In the genomic region with DNA sequence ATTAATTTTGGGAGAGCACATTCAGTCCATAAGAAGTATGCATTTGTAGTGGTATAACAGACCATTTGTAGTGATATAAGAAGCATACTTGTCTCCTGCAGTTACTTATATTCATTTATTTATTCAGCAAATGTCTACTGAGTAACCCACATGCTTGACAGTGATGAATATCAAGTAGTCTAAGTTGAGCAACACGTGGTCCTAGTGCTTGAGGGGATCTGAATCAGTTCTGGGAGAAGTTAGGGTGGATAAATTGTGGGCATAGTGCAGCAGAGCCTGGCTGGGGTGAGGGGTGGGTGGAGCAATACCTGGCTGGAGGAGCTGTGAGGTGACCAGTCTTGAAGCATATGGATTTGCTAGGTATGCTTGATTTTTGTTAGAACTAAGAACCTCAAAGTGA, we compare ENCODE assay signal across 22 cellular contexts. TPM values are rescaled to one million over a fixed set of nuclear protein-coding genes. Genes with fewer than 3 reads are reported as not detected.
DNase-seq lines count a peak whose midpoint lies in the region; ATAC-seq, FAIRE-seq and TF ChIP-seq lines count a peak whose summit lies in the region.
"Had no signal": no experiment of that assay in that cellular context is flagged by ENCODE, and none has a peak within 500 bp of the region (broad histone marks: within the 10 kb centered on the region; RNA-seq: fewer than 3 reads in every experiment).

No MANE protein-coding gene starts in this region.

- TF ChIP-seq POLR2A in uterus (IDR thresholded peaks at IDR 0.05), result no peak

- H3K14ac ChIP-seq in H9 (ENCODE audit: insufficient read depth, low read length), result no peak overlapping the region

- H3K23ac ChIP-seq in H9 (ENCODE audit: insufficient read length, low read depth, low read length), result no peak overlapping the region

- no TSS peak for BruUV-seq in Caco-2 (replicated peaks; lab: Mats Ljungman, UMichigan)

- H3K9me3 Mint-ChIP-seq in Caco-2 (ENCODE audit: unreplicated experiment) (no peaks in the 10 kb centered on the region), H9 (peaks cover 5 to 7% of the 10 kb centered on the region in 2 experiments; a peak in 4 of 5 replicates)
- H3K9me3 Mint-ChIP-seq: CD4-positive, CD25-positive, alpha-beta regulatory T cell; CD8-positive, alpha-beta memory T cell had no signal

- TF ChIP-seq CTCF in Caco-2 (IDR thresholded peaks at IDR 0.05; ENCODE audit: insufficient read depth in 1 of 2, low read depth in 1 of 2, low read length in 1 of 2, severe bottlenecking in 1 of 2, unreplicated experiment in 1 of 2) (no peak), H9 (conservative IDR thresholded peaks at IDR 0.05) (no peak), bronchial epithelial cell (IDR thresholded peaks at IDR 0.05; ENCODE audit: insufficient read depth, low read length, severe bottlenecking) (no peak), neutrophil (IDR thresholded peaks at IDR 0.05) (no peak), uterus (IDR thresholded peaks at IDR 0.05) (no peak)

- no peaks in the 10 kb centered on the region for H3K79me1 ChIP-seq in H9 (ENCODE audit: insufficient read depth, low read depth, low read length, poor library complexity, severe bottlenecking)

- POLR2A ChIA-PET in Caco-2 (lab: Charles Lee), result no interaction called here

- H3K4me1 Mint-ChIP-seq in Caco-2 (ENCODE audit: low read depth, unreplicated experiment) (peaks cover 57% of the 10 kb centered on the region), H9 (peaks cover 0 to 6% of the 10 kb centered on the region in 2 experiments; a peak in 2 of 4 replicates)
- H3K4me1 Mint-ChIP-seq: IgD-negative memory B cell had no signal

- H4K8ac ChIP-seq in H9 (replicated peaks; ENCODE audit: insufficient read length, low read depth, low read length), result no peak overlapping the region

- CTCF ChIA-PET in Caco-2 (lab: Charles Lee), result no interaction called here

- no peak overlapping the region for H3K18ac ChIP-seq in H9 (ENCODE audit: insufficient read length, low read depth, low read length)

- no peak overlapping the region for H3K4me3 ChIP-seq in Caco-2 (ENCODE audit: low read depth, low read length)
- H3K4me3 ChIP-seq in bronchial epithelial cell (ENCODE audit: low read depth, low read length), result no peak overlapping the region
- no peak overlapping the region for H3K4me3 ChIP-seq in neutrophil (ENCODE audit: low read depth in 1 of 2, low read length in 1 of 2)
- H3K4me3 ChIP-seq in uterus, result no peak overlapping the region
- H3K4me3 ChIP-seq: HAP-1 had no signal

- WGBS in H9 (ENCODE audit: extremely low coverage, insufficient read length, low lambda C conversion rate), result no CpG with 5 or more reads among the region's 1 CpG

- no peaks in the 10 kb centered on the region for H3K23me2 ChIP-seq in H9 (ENCODE audit: insufficient read length, low read depth, low read length, poor library complexity, severe bottlenecking)

- no peak for FAIRE-seq in bronchial epithelial cell (lab: Jason Lieb, UNC)
- FAIRE-seq: A204.1, D721Med, G401.6, GM12891, H1, HepG2 had no signal

- no peak overlapping the region for H3K4ac ChIP-seq in H9 (ENCODE audit: low read depth, low read length)

- H2BK20ac ChIP-seq in H9 (ENCODE audit: low read depth, low read length, poor library complexity, severe bottlenecking), result no peak overlapping the region

- H3K27me3 Mint-ChIP-seq in Caco-2 (ENCODE audit: insufficient read depth, unreplicated experiment) (no peaks in the 10 kb centered on the region), H9 (ENCODE audit: low read depth) (no peaks in the 10 kb centered on the region)
- H3K27me3 Mint-ChIP-seq: IgD-negative memory B cell had no signal

- no peak overlapping the region for H3K9ac ChIP-seq in H9 (ENCODE audit: extremely low read depth, insufficient read length, low read length)

- ATAC-seq in GM21381 (IDR thresholded peaks at IDR 0.05; ENCODE audit: unreplicated experiment) (no peak), Right ventricle myocardium superior (ENCODE audit: poor library complexity) (no peak)
- ATAC-seq: HepG2 had no signal

- no peaks in the 10 kb centered on the region for H3K9me3 ChIP-seq in Caco-2
- H3K9me3 ChIP-seq in H9 (ENCODE audit: control insufficient read depth, low read depth, low read length), result no peaks in the 10 kb centered on the region
- H3K9me3 ChIP-seq in neutrophil, result no peaks in the 10 kb centered on the region
- H3K9me3 ChIP-seq in uterus, result no peaks in the 10 kb centered on the region
- H3K9me3 ChIP-seq: BE2C, HAP-1 had no signal

- no peak overlapping the region for H4K91ac ChIP-seq in H9 (ENCODE audit: insufficient read length, low read depth, low read length)

- H3K36me3 Mint-ChIP-seq in Caco-2 (ENCODE audit: insufficient read depth, unreplicated experiment) (peaks cover 92% of the 10 kb centered on the region), H9 (ENCODE audit: insufficient read depth in 1 of 3, low read depth in 3 of 3) (peaks cover 34 to 43% (median 40%) of the 10 kb centered on the region in 3 experiments)
- H3K36me3 Mint-ChIP-seq: CD4-positive, CD25-positive, alpha-beta regulatory T cell had no signal

- H3K79me2 ChIP-seq in H9 (ENCODE audit: insufficient read depth, low read length), result no peaks in the 10 kb centered on the region

- H3K4me1 ChIP-seq in Caco-2 (peaks cover 55% of the 10 kb centered on the region), H9 (ENCODE audit: insufficient read depth, low read length) (no peaks in the 10 kb centered on the region), neutrophil (ENCODE audit: control insufficient read depth in 1 of 2, insufficient read depth in 1 of 2, low read depth in 1 of 2, low read length in 1 of 2) (peaks cover 38 to 45% of the 10 kb centered on the region in 2 experiments), uterus (no peaks in the 10 kb centered on the region)
- H3K4me1 ChIP-seq: BE2C, HAP-1 had no signal

- DNase-seq in Caco-2 (no peak), H9 (no peak), bronchial epithelial cell (ENCODE audit: low read depth) (peak; percentile 38), uterus (no peak), globus pallidus (ENCODE audit: low spot score) (no peak), Right ventricle myocardium superior (no peak)
- DNase-seq: ACHN; BE2C; C1 segment of cervical spinal cord; CD4-positive, CD25-positive, alpha-beta regulatory T cell; CD8-positive, alpha-beta memory T cell; COR-L47 had no signal

- H2BK12ac ChIP-seq in H9 (ENCODE audit: insufficient read length, low read depth, low read length), result no peak overlapping the region

- no peak overlapping the region for H2BK15ac ChIP-seq in H9 (ENCODE audit: low read depth, low read length)

- H2BK5ac ChIP-seq in H9 (ENCODE audit: insufficient read length, low read length), result no peak overlapping the region

- H4K5ac ChIP-seq in H9 (ENCODE audit: insufficient read length, low read depth, low read length), result no peak overlapping the region

- H3K27me3 ChIP-seq in Caco-2 (replicated peaks; ENCODE audit: control insufficient read depth, insufficient read depth, low read length) (no peaks in the 10 kb centered on the region), H9 (ENCODE audit: insufficient read depth, low read length) (no peaks in the 10 kb centered on the region), bronchial epithelial cell (ENCODE audit: control insufficient read depth, insufficient read depth, low read length) (no peaks in the 10 kb centered on the region), neutrophil (no peaks in the 10 kb centered on the region), uterus (no peaks in the 10 kb centered on the region)
- H3K27me3 ChIP-seq: BE2C had no signal

- no peak overlapping the region for H3T11ph ChIP-seq in H9 (ENCODE audit: low read length)

- peak overlapping the region; percentile 75 for H3K27ac Mint-ChIP-seq in Caco-2 (ENCODE audit: unreplicated experiment)
- peak overlapping the region in 2 of 3 experiments; percentile 24 to 36; a peak in 1 of 7 replicates for H3K27ac Mint-ChIP-seq in H9
- H3K27ac Mint-ChIP-seq: CD4-positive, CD25-positive, alpha-beta regulatory T cell; IgD-negative memory B cell had no signal

- intact Hi-C loops in Caco-2 (cut with micrococcal nuclease; ENCODE audit: unreplicated experiment), result no loop called here
- intact Hi-C loops in uterus (cut with DNase I; ENCODE audit: low total_unique reads), result no loop called here
- intact Hi-C loops in Right ventricle myocardium superior (cut with DNase I), result no loop called here

- no peak overlapping the region for H3K56ac ChIP-seq in H9 (ENCODE audit: insufficient read length, low read depth, low read length)

- H3K27ac ChIP-seq in H9 (ENCODE audit: insufficient read length, low read depth, low read length) (no peak overlapping the region), neutrophil (peak overlapping the region; percentile 53), uterus (no peak overlapping the region)

- no peak overlapping the region for H2BK120ac ChIP-seq in H9 (ENCODE audit: low read depth, low read length, poor library complexity, severe bottlenecking)

- H4K20me1 ChIP-seq in H9 (ENCODE audit: control insufficient read depth, insufficient read depth, insufficient read length), result no peaks in the 10 kb centered on the region

- no peak overlapping the region for H2AK5ac ChIP-seq in H9 (ENCODE audit: insufficient read length, low read length)

- H3K4me2 ChIP-seq in H9 (ENCODE audit: insufficient read depth, insufficient read length, low read length), result no peak overlapping the region

- peak overlapping the region; percentile 20 for H3K4me3 Mint-ChIP-seq in Caco-2 (ENCODE audit: unreplicated experiment)
- H3K4me3 Mint-ChIP-seq in H9, result no peak overlapping the region
- H3K4me3 Mint-ChIP-seq: CD4-positive, CD25-positive, alpha-beta regulatory T cell; CD8-positive, alpha-beta memory T cell; IgD-negative memory B cell had no signal

- H3K36me3 ChIP-seq in Caco-2 (ENCODE audit: control insufficient read depth, insufficient read depth, low read length), result peaks cover 8% of the 10 kb centered on the region
- H3K36me3 ChIP-seq in bronchial epithelial cell (ENCODE audit: control insufficient read depth, insufficient read depth, low read length), result peaks cover 3% of the 10 kb centered on the region
- H3K36me3 ChIP-seq in neutrophil, result peaks cover 78% of the 10 kb centered on the region
- no peaks in the 10 kb centered on the region for H3K36me3 ChIP-seq in uterus
- H3K36me3 ChIP-seq: BE2C had no signal

- H2AFZ ChIP-seq in H9 (ENCODE audit: low read length), result no peak overlapping the region

RNA-seq across cellular contexts. Expression of a gene that starts 24.3 kb away (rescaled TPM):
- total RNA-seq in Caco-2 (2022), result 178 and 181 TPM in 2 replicates
- total RNA-seq in H9 (2021), result 37.7 and 41.0 TPM in 2 replicates
- 53.3 and 53.4 TPM in 2 replicates for total RNA-seq in bronchial epithelial cell
- 10 to 100 TPM in 3 of 4 donors, 1 to 10 TPM in 1; 8.9 to 36.6 (median 26.3) TPM for total RNA-seq in uterus
- 9.2 TPM for total RNA-seq in Right ventricle myocardium superior

RNA-seq across cellular contexts. Expression of a gene that starts 31.1 kb away (rescaled TPM):
- total RNA-seq in Caco-2 (2022), result 61.6 and 66.0 TPM in 2 replicates
- 84.5 and 87.1 TPM in 2 replicates for total RNA-seq in H9 (2021)
- 17.4 and 23.3 TPM in 2 replicates for total RNA-seq in bronchial epithelial cell
- 10 to 100 TPM; 14.3 to 64.4 (median 38.9) TPM for total RNA-seq in uterus
- total RNA-seq in Right ventricle myocardium superior, result 95.3 TPM
